1 cellular context compared by ENCODE assay signal in genomic region chr18:37358061-37358460, GRCh38.
A peak's percentile ranks its signal among the peaks of the same experiment; 100 is the strongest.
DNase-seq lines count a peak whose midpoint lies in the region.

No MANE protein-coding gene starts in this region.

- peak overlapping the region; percentile 80 for H3K27ac ChIP-seq in caudate nucleus (ENCODE audit: low read depth, low read length)

- DNase-seq in caudate nucleus (lab: John Stamatoyannopoulos, UW) = peak in 6 of 61 donors; percentile 11 to 42 (median 29)
